ENCODE assay signal across 25 cellular contexts in genomic region chr14:22007278-22008097, GRCh38.
DNase-seq lines count a peak whose midpoint lies in the region; ATAC-seq and TF ChIP-seq lines count a peak whose summit lies in the region.
"Had no signal": no experiment of that assay in that cellular context is flagged by ENCODE, and none has a peak within 500 bp of the region (broad histone marks: within the 10 kb centered on the region; RNA-seq: fewer than 3 reads in every experiment).

No MANE protein-coding gene starts in this region.

- H3K9me3 ChIP-seq in Loucy (ENCODE audit: insufficient read depth, low read depth, low read length), result no peaks in the 10 kb centered on the region
- H3K9me3 ChIP-seq: gastrocnemius medialis, SJCRH30, suprapubic skin had no signal

- no peak for TF ChIP-seq CTCF in Loucy (conservative IDR thresholded peaks at IDR 0.05; ENCODE audit: low read length)

- no peaks in the 10 kb centered on the region for H4K20me1 ChIP-seq in Loucy (ENCODE audit: insufficient read depth, low read length, poor library complexity, severe bottlenecking)

- ATAC-seq in activated T-cell treated with anti-CD3 and anti-CD28 coated beads, Interleukin-2, amount 50 U/mL, for 4 hours, result peak; percentile 32 to 47
- ATAC-seq in HG03432 (IDR thresholded peaks at IDR 0.05; ENCODE audit: unreplicated experiment), result no peak
- ATAC-seq: gastrocnemius medialis, left colon had no signal

- H3K27me3 ChIP-seq in Loucy (ENCODE audit: insufficient read depth, low read length, poor library complexity, severe bottlenecking), result no peaks in the 10 kb centered on the region
- H3K27me3 ChIP-seq: gastrocnemius medialis, hepatocyte, SJCRH30, suprapubic skin had no signal

- H3K4me1 Mint-ChIP-seq in activated T-cell treated with anti-CD3 and anti-CD28 coated beads, Interleukin-2, amount 50 U/mL, for 4 hours (ENCODE audit: low read depth), result peaks cover 21% of the 10 kb centered on the region
- H3K4me1 Mint-ChIP-seq in activated naive CD8-positive, alpha-beta T cell (ENCODE audit: low read depth), result peaks cover 29% of the 10 kb centered on the region
- peaks cover 22% of the 10 kb centered on the region for H3K4me1 Mint-ChIP-seq in stimulated activated naive CD8-positive, alpha-beta T cell treated with anti-CD3 and anti-CD28 coated beads, Interleukin-15, Interleukin-2, amounts not matched to agents 100 ng/mL and 50 ng/mL, for 24 hours (ENCODE audit: low read depth)
- H3K4me1 Mint-ChIP-seq: memory B cell had no signal

- no peaks in the 10 kb centered on the region for H3K9me3 Mint-ChIP-seq in activated T-cell treated with anti-CD3 and anti-CD28 coated beads, Interleukin-2, amount 50 U/mL, for 4 hours
- no peaks in the 10 kb centered on the region for H3K9me3 Mint-ChIP-seq in activated naive CD8-positive, alpha-beta T cell (ENCODE audit: low read depth)
- no peaks in the 10 kb centered on the region for H3K9me3 Mint-ChIP-seq in stimulated activated naive CD8-positive, alpha-beta T cell treated with anti-CD3 and anti-CD28 coated beads, Interleukin-15, Interleukin-2, amounts not matched to agents 100 ng/mL and 50 ng/mL, for 24 hours

- no peak overlapping the region for H2AFZ ChIP-seq in Loucy (ENCODE audit: low read length)
- H2AFZ ChIP-seq: hepatocyte had no signal

- no peaks in the 10 kb centered on the region for H3K27me3 Mint-ChIP-seq in activated T-cell treated with anti-CD3 and anti-CD28 coated beads, Interleukin-2, amount 50 U/mL, for 4 hours (ENCODE audit: low read depth)
- H3K27me3 Mint-ChIP-seq in activated naive CD8-positive, alpha-beta T cell, result no peaks in the 10 kb centered on the region
- H3K27me3 Mint-ChIP-seq in stimulated activated naive CD8-positive, alpha-beta T cell treated with anti-CD3 and anti-CD28 coated beads, Interleukin-15, Interleukin-2, amounts not matched to agents 100 ng/mL and 50 ng/mL, for 24 hours, result no peaks in the 10 kb centered on the region

- no peaks in the 10 kb centered on the region for H3K9me2 ChIP-seq in Loucy (replicated peaks; ENCODE audit: low read depth, low read length)

- no peak for DNase-seq in activated T-cell treated with anti-CD3 and anti-CD28 coated beads, Interleukin-2, amount 50 U/mL, for 4 hours
- DNase-seq in activated T-cell treated with anti-CD3 and anti-CD28 coated beads, Interleukin-2, amount 50 U/mL, for 1 hour, result no peak
- DNase-seq in dermis blood vessel endothelial cell, result no peak
- DNase-seq: ACHN; activated CD8-positive, alpha-beta memory T cell treated with anti-CD3 and anti-CD28 coated beads for 24 hours; activated effector memory CD4-positive, alpha-beta T cell treated with Interleukin-2 at 50 U/mL for 16 hours; anterior cingulate cortex; gastrocnemius medialis; H7; Kasumi-1; left colon; NCI-H1048; NCI-H187; NCI-H526 treated with DMSO at 0.1 percent for 48 hours; nucleus accumbens; SJCRH30; stimulated activated CD4-positive, alpha-beta T cell treated with anti-CD3 and anti-CD28 coated beads, Interleukin-2, amount 100 ng/mL, for 24 hours had no signal

- H3K4me3 Mint-ChIP-seq in activated T-cell treated with anti-CD3 and anti-CD28 coated beads, Interleukin-2, amount 50 U/mL, for 4 hours, result peak overlapping the region; percentile 60
- peak overlapping the region; percentile 82 for H3K4me3 Mint-ChIP-seq in activated naive CD8-positive, alpha-beta T cell
- peak overlapping the region; percentile 69 for H3K4me3 Mint-ChIP-seq in stimulated activated naive CD8-positive, alpha-beta T cell treated with anti-CD3 and anti-CD28 coated beads, Interleukin-15, Interleukin-2, amounts not matched to agents 100 ng/mL and 50 ng/mL, for 24 hours
- H3K4me3 Mint-ChIP-seq: memory B cell had no signal

- no peaks in the 10 kb centered on the region for H3K36me3 Mint-ChIP-seq in activated T-cell treated with anti-CD3 and anti-CD28 coated beads, Interleukin-2, amount 50 U/mL, for 4 hours (ENCODE audit: insufficient read depth)
- no peaks in the 10 kb centered on the region for H3K36me3 Mint-ChIP-seq in activated naive CD8-positive, alpha-beta T cell
- no peaks in the 10 kb centered on the region for H3K36me3 Mint-ChIP-seq in stimulated activated naive CD8-positive, alpha-beta T cell treated with anti-CD3 and anti-CD28 coated beads, Interleukin-15, Interleukin-2, amounts not matched to agents 100 ng/mL and 50 ng/mL, for 24 hours (ENCODE audit: low read depth)
- H3K36me3 Mint-ChIP-seq: memory B cell had no signal

- peak overlapping the region; percentile 94 for H3K27ac Mint-ChIP-seq in activated naive CD8-positive, alpha-beta T cell
- peak overlapping the region; percentile 87 for H3K27ac Mint-ChIP-seq in stimulated activated naive CD8-positive, alpha-beta T cell treated with anti-CD3 and anti-CD28 coated beads, Interleukin-15, Interleukin-2, amounts not matched to agents 100 ng/mL and 50 ng/mL, for 24 hours
- H3K27ac Mint-ChIP-seq: memory B cell had no signal

- H3K4me3 ChIP-seq in Loucy (ENCODE audit: low read length, poor library complexity, severe bottlenecking), result no peak overlapping the region
- H3K4me3 ChIP-seq: coronary artery, gastrocnemius medialis, hepatocyte, SJCRH30, suprapubic skin had no signal

- peaks cover 5% of the 10 kb centered on the region; the same call in 1 of the 2 replicates for H3F3A ChIP-seq in Loucy (ENCODE audit: low read depth)

- H3K79me2 ChIP-seq in Loucy (ENCODE audit: insufficient read depth, low read length), result peaks cover 18% of the 10 kb centered on the region
- H3K79me2 ChIP-seq: hepatocyte had no signal

- peaks cover 45% of the 10 kb centered on the region for H3K4me1 ChIP-seq in Loucy (ENCODE audit: insufficient read depth, low read length, poor library complexity, severe bottlenecking)
- H3K4me1 ChIP-seq: gastrocnemius medialis, SJCRH30, suprapubic skin had no signal

- H3K4me2 ChIP-seq in Loucy (ENCODE audit: low read depth, low read length, poor library complexity, severe bottlenecking), result peak overlapping the region; percentile 3
- H3K4me2 ChIP-seq: hepatocyte had no signal

- H3K9ac ChIP-seq in Loucy (ENCODE audit: low read depth, low read length, poor library complexity, severe bottlenecking), result no peak overlapping the region

- H3K36me3 ChIP-seq in Loucy (ENCODE audit: insufficient read depth, low read length), result no peaks in the 10 kb centered on the region
- H3K36me3 ChIP-seq: gastrocnemius medialis, SJCRH30, suprapubic skin had no signal
